Comparison of ENCODE assay signal across 1 cellular context in the genomic region with DNA sequence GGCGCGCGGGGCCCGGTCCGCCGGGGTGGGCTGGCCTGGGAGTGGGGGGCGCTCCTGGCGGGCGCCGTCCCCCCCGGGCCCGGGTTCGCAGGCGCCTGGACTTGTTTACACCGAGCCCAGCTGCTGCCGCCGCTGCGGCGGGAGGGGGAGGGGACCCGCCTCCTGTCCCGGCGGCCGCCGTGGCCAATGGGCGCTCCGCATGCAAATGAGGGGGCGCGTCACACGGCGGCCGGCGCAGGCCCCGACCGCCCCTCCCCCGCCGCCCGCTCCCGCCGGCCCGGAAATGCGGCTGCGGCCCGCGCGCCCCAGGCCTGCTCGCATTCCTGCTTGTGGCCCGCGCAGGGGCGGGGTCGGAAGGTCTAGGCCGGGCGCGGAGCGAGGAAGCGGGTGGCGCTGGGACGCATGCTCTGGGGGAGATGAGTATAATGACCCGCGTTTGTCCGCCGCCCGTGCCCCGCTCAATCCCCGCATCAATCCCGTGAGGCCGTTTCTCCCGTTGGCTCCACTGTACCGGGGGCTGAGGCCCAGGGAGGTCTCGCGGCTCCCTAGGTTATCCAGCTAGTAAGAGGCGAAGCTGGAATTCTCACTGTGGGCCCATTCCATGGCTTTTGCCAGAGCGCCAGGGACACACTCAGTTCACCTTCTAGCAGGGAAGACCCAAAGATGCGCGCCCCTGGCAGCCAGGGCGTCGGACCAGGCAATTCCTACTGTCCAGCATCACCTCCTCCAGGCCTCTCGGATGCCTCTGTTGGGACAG.
TF ChIP-seq lines count a peak whose summit lies in the region.

A gene with protein sequence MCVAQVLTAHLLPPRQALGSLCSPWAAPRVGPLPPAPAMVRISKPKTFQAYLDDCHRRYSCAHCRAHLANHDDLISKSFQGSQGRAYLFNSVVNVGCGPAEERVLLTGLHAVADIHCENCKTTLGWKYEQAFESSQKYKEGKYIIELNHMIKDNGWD (minus strand): TSS at position 109 of the 757 bp plus-strand sequence. CDS start 731 bp downstream, outside the sequence.

TF ChIP-seq in K562, 482 proteins besides CTCF, POLR2A, EP300 and RAD21 (continues in another document):
- 0 out of 2 replicates have a peak, but pooled peaks have one; percentile 24 for TF ChIP-seq KDM2B (CRISPR knock-in tag; IDR thresholded peaks at IDR 0.05)
- no peak for TF ChIP-seq CBX1 (IDR thresholded peaks at IDR 0.05; ENCODE audit: low read depth)
- TF ChIP-seq, protein P1, sequence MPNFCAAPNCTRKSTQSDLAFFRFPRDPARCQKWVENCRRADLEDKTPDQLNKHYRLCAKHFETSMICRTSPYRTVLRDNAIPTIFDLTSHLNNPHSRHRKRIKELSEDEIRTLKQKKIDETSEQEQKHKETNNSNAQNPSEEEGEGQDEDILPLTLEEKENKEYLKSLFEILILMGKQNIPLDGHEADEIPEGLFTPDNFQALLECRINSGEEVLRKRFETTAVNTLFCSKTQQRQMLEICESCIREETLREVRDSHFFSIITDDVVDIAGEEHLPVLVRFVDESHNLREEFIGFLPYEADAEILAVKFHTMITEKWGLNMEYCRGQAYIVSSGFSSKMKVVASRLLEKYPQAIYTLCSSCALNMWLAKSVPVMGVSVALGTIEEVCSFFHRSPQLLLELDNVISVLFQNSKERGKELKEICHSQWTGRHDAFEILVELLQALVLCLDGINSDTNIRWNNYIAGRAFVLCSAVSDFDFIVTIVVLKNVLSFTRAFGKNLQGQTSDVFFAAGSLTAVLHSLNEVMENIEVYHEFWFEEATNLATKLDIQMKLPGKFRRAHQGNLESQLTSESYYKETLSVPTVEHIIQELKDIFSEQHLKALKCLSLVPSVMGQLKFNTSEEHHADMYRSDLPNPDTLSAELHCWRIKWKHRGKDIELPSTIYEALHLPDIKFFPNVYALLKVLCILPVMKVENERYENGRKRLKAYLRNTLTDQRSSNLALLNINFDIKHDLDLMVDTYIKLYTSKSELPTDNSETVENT (CRISPR knock-in tag; IDR thresholded peaks at IDR 0.05): 0 out of 2 replicates have a peak, but pooled peaks have one; percentile 16
- peak; percentile 61; the same call in 1 of the 2 replicates for TF ChIP-seq ETV5 (CRISPR knock-in tag; IDR thresholded peaks at IDR 0.05; ENCODE audit: low read depth)
- no peak for TF ChIP-seq SAFB (IDR thresholded peaks at IDR 0.05; ENCODE audit: borderline replicate concordance, low read depth, low read length)
- TF ChIP-seq POLR2AphosphoS2 (IDR thresholded peaks at IDR 0.05; ENCODE audit: low read length): no peak
- TF ChIP-seq SETDB1 (IDR thresholded peaks at IDR 0.05; ENCODE audit: low read length): no peak
- TF ChIP-seq NRF1 (conservative IDR thresholded peaks at IDR 0.05 in 1 of 2, IDR thresholded peaks at IDR 0.05 in 1 of 2): peak; percentile 90 to 91
- TF ChIP-seq ZNF583 (CRISPR knock-in tag; IDR thresholded peaks at IDR 0.05): 0 out of 2 replicates have a peak, but pooled peaks have one; percentile 44
- peak; percentile 23; the same call in 1 of the 2 replicates for TF ChIP-seq RNF2 (IDR thresholded peaks at IDR 0.05)
- TF ChIP-seq CXXC5 (CRISPR knock-in tag; IDR thresholded peaks at IDR 0.05): peak; percentile 79
- no peak for TF ChIP-seq BRF1 (IDR thresholded peaks at IDR 0.05; ENCODE audit: borderline replicate concordance, extremely low read depth, insufficient read length)
- TF ChIP-seq, protein P2, sequence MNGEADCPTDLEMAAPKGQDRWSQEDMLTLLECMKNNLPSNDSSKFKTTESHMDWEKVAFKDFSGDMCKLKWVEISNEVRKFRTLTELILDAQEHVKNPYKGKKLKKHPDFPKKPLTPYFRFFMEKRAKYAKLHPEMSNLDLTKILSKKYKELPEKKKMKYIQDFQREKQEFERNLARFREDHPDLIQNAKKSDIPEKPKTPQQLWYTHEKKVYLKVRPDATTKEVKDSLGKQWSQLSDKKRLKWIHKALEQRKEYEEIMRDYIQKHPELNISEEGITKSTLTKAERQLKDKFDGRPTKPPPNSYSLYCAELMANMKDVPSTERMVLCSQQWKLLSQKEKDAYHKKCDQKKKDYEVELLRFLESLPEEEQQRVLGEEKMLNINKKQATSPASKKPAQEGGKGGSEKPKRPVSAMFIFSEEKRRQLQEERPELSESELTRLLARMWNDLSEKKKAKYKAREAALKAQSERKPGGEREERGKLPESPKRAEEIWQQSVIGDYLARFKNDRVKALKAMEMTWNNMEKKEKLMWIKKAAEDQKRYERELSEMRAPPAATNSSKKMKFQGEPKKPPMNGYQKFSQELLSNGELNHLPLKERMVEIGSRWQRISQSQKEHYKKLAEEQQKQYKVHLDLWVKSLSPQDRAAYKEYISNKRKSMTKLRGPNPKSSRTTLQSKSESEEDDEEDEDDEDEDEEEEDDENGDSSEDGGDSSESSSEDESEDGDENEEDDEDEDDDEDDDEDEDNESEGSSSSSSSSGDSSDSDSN (IDR thresholded peaks at IDR 0.05; ENCODE audit: borderline replicate concordance in 1 of 2, low read depth in 2 of 2, low read length in 2 of 2): peak in 1 of 2 experiments; percentile 38; a peak in 1 of 4 replicates
- TF ChIP-seq MCM5 (IDR thresholded peaks at IDR 0.05; ENCODE audit: low read depth): no peak
- TF ChIP-seq CREB1 (IDR thresholded peaks at IDR 0.05): peak; percentile 55; the same call in 1 of the 2 replicates
- TF ChIP-seq CREB1 (CRISPR knock-in tag; IDR thresholded peaks at IDR 0.05): no peak; the same call in 1 of the 2 replicates
- TF ChIP-seq HOXB6 (CRISPR knock-in tag; IDR thresholded peaks at IDR 0.05; ENCODE audit: borderline replicate concordance): no peak
- TF ChIP-seq, protein P3, sequence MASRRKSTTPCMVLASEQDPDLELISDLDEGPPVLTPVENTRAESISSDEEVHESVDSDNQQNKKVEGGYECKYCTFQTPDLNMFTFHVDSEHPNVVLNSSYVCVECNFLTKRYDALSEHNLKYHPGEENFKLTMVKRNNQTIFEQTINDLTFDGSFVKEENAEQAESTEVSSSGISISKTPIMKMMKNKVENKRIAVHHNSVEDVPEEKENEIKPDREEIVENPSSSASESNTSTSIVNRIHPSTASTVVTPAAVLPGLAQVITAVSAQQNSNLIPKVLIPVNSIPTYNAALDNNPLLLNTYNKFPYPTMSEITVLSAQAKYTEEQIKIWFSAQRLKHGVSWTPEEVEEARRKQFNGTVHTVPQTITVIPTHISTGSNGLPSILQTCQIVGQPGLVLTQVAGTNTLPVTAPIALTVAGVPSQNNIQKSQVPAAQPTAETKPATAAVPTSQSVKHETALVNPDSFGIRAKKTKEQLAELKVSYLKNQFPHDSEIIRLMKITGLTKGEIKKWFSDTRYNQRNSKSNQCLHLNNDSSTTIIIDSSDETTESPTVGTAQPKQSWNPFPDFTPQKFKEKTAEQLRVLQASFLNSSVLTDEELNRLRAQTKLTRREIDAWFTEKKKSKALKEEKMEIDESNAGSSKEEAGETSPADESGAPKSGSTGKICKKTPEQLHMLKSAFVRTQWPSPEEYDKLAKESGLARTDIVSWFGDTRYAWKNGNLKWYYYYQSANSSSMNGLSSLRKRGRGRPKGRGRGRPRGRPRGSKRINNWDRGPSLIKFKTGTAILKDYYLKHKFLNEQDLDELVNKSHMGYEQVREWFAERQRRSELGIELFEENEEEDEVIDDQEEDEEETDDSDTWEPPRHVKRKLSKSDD (conservative IDR thresholded peaks at IDR 0.05; ENCODE audit: low read length): no peak
- TF ChIP-seq ERF (CRISPR knock-in tag; IDR thresholded peaks at IDR 0.05): peak; percentile 82; the same call in 1 of the 2 replicates
- TF ChIP-seq HEY1 (CRISPR knock-in tag; IDR thresholded peaks at IDR 0.05; ENCODE audit: borderline replicate concordance): no peak
- TF ChIP-seq ZBTB17 (CRISPR knock-in tag; IDR thresholded peaks at IDR 0.05): 0 out of 2 replicates have a peak, but pooled peaks have one; percentile 36
- TF ChIP-seq SMAD2 (IDR thresholded peaks at IDR 0.05; ENCODE audit: low read depth, low read length): no peak
- no peak for TF ChIP-seq NFYB (IDR thresholded peaks at IDR 0.05; ENCODE audit: extremely low read depth, insufficient read length)
- TF ChIP-seq, protein P4, sequence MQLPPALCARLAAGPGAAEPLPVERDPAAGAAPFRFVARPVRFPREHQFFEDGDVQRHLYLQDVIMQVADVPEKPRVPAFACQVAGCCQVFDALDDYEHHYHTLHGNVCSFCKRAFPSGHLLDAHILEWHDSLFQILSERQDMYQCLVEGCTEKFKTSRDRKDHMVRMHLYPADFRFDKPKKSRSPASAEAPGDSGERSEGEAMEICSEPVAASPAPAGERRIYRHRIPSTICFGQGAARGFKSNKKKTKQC (CRISPR knock-in tag; IDR thresholded peaks at IDR 0.05): peak; percentile 40; the same call in 1 of the 2 replicates
- TF ChIP-seq, protein P5, sequence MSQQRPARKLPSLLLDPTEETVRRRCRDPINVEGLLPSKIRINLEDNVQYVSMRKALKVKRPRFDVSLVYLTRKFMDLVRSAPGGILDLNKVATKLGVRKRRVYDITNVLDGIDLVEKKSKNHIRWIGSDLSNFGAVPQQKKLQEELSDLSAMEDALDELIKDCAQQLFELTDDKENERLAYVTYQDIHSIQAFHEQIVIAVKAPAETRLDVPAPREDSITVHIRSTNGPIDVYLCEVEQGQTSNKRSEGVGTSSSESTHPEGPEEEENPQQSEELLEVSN (IDR thresholded peaks at IDR 0.05; ENCODE audit: borderline replicate concordance in 1 of 2, extremely low read depth in 1 of 2, insufficient read depth in 1 of 2, insufficient read length in 1 of 2, low read depth in 1 of 2, low read length in 1 of 2, poor library complexity in 1 of 2, severe bottlenecking in 1 of 2): peak in 1 of 2 experiments; percentile 89
- TF ChIP-seq, protein P6, sequence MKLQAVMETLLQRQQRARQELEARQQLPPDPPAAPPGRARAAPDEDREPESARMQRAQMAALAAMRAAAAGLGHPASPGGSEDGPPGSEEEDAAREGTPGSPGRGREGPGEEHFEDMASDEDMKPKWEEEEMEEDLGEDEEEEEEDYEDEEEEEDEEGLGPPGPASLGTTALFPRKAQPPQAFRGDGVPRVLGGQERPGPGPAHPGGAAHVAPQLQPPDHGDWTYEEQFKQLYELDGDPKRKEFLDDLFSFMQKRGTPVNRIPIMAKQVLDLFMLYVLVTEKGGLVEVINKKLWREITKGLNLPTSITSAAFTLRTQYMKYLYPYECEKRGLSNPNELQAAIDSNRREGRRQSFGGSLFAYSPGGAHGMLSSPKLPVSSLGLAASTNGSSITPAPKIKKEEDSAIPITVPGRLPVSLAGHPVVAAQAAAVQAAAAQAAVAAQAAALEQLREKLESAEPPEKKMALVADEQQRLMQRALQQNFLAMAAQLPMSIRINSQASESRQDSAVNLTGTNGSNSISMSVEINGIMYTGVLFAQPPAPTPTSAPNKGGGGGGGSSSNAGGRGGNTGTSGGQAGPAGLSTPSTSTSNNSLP (IDR thresholded peaks at IDR 0.05; ENCODE audit: borderline replicate concordance, low read depth, low read length): no peak
- TF ChIP-seq, protein P7, sequence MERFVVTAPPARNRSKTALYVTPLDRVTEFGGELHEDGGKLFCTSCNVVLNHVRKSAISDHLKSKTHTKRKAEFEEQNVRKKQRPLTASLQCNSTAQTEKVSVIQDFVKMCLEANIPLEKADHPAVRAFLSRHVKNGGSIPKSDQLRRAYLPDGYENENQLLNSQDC (CRISPR knock-in tag; IDR thresholded peaks at IDR 0.05): no peak; the same call in 1 of the 2 replicates
- TF ChIP-seq HMGN3 (IDR thresholded peaks at IDR 0.05; ENCODE audit: borderline replicate concordance, extremely low read depth, insufficient read length, low read depth, low read length): peak; percentile 77
- TF ChIP-seq ZNF644 (tag; IDR thresholded peaks at IDR 0.05; ENCODE audit: low read depth): 0 out of 2 replicates have a peak, but pooled peaks have one; percentile 43
- 0 out of 2 replicates have a peak, but pooled peaks have one; percentile 53 for TF ChIP-seq MIER1 (IDR thresholded peaks at IDR 0.05; ENCODE audit: low read depth)
- peak; percentile 85 for TF ChIP-seq POLR2G (IDR thresholded peaks at IDR 0.05; ENCODE audit: low read depth, low read length)
- TF ChIP-seq ZBTB7A (IDR thresholded peaks at IDR 0.05; ENCODE audit: borderline replicate concordance, control insufficient read depth, low read depth, low read length): peak; percentile 87; the same call in 1 of the 2 replicates
- TF ChIP-seq, protein P8, sequence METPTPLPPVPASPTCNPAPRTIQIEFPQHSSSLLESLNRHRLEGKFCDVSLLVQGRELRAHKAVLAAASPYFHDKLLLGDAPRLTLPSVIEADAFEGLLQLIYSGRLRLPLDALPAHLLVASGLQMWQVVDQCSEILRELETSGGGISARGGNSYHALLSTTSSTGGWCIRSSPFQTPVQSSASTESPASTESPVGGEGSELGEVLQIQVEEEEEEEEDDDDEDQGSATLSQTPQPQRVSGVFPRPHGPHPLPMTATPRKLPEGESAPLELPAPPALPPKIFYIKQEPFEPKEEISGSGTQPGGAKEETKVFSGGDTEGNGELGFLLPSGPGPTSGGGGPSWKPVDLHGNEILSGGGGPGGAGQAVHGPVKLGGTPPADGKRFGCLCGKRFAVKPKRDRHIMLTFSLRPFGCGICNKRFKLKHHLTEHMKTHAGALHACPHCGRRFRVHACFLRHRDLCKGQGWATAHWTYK (CRISPR knock-in tag; IDR thresholded peaks at IDR 0.05): peak; percentile 62; the same call in 1 of the 2 replicates
- peak; percentile 34 for TF ChIP-seq NEUROD1 (IDR thresholded peaks at IDR 0.05; ENCODE audit: borderline replicate concordance, low read depth, low read length, partially characterized antibody)
- TF ChIP-seq ZNF79 (CRISPR knock-in tag; IDR thresholded peaks at IDR 0.05; ENCODE audit: low read depth): no peak
- no peak for TF ChIP-seq ZNF431 (CRISPR knock-in tag; IDR thresholded peaks at IDR 0.05)
- no peak for TF ChIP-seq STAG1 (CRISPR knock-in tag; IDR thresholded peaks at IDR 0.05; ENCODE audit: borderline replicate concordance)
- TF ChIP-seq, protein P9, sequence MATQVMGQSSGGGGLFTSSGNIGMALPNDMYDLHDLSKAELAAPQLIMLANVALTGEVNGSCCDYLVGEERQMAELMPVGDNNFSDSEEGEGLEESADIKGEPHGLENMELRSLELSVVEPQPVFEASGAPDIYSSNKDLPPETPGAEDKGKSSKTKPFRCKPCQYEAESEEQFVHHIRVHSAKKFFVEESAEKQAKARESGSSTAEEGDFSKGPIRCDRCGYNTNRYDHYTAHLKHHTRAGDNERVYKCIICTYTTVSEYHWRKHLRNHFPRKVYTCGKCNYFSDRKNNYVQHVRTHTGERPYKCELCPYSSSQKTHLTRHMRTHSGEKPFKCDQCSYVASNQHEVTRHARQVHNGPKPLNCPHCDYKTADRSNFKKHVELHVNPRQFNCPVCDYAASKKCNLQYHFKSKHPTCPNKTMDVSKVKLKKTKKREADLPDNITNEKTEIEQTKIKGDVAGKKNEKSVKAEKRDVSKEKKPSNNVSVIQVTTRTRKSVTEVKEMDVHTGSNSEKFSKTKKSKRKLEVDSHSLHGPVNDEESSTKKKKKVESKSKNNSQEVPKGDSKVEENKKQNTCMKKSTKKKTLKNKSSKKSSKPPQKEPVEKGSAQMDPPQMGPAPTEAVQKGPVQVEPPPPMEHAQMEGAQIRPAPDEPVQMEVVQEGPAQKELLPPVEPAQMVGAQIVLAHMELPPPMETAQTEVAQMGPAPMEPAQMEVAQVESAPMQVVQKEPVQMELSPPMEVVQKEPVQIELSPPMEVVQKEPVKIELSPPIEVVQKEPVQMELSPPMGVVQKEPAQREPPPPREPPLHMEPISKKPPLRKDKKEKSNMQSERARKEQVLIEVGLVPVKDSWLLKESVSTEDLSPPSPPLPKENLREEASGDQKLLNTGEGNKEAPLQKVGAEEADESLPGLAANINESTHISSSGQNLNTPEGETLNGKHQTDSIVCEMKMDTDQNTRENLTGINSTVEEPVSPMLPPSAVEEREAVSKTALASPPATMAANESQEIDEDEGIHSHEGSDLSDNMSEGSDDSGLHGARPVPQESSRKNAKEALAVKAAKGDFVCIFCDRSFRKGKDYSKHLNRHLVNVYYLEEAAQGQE (CRISPR knock-in tag; IDR thresholded peaks at IDR 0.05; ENCODE audit: low read depth): 0 out of 2 replicates have a peak, but pooled peaks have one; percentile 65
- TF ChIP-seq NCOA6 (IDR thresholded peaks at IDR 0.05): no peak
- no peak for TF ChIP-seq ATF1 (CRISPR knock-in tag; IDR thresholded peaks at IDR 0.05)
- peak; percentile 29; the same call in 1 of the 2 replicates for TF ChIP-seq ATF1 (tag; IDR thresholded peaks at IDR 0.05)
- TF ChIP-seq ZZZ3 (IDR thresholded peaks at IDR 0.05): no peak
